In genomic region chr9:86557063-86557766, GRCh38 we compare ENCODE assay signal across 15 cellular contexts.
DNase-seq lines count a peak whose midpoint lies in the region; ATAC-seq and TF ChIP-seq lines count a peak whose summit lies in the region.
"Had no signal": no experiment of that assay in that cellular context is flagged by ENCODE, and none has a peak within 500 bp of the region (broad histone marks: within the 10 kb centered on the region; RNA-seq: fewer than 3 reads in every experiment).

No MANE protein-coding gene starts in this region.

- H3K27ac Mint-ChIP-seq in activated T-helper 2 cell treated with anti-CD3 and anti-CD28 coated beads, Interferon-gamma antibody, Interleukin-2, Interleukin-4, amounts not matched to agents 10 μg/mL and 5 μg/mL and 100 μg/mL, durations not matched to agents 14 hours and 24 hours and 36 hours: no peak overlapping the region
- no peak overlapping the region for H3K27ac Mint-ChIP-seq in activated T-helper 17 cell treated with anti-CD3 and anti-CD28 coated beads, Interleukin-2, amount 50 U/mL, for 72 hours
- H3K27ac Mint-ChIP-seq: activated CD4-positive, alpha-beta T cell treated with anti-CD3 and anti-CD28 coated beads, Interleukin-2, amount 10 ng/mL, durations not matched to agents 7 days and 5 days had no signal

- peaks cover 8% of the 10 kb centered on the region for H3K4me1 ChIP-seq in GM23248 (ENCODE audit: insufficient read depth)
- H3K4me1 ChIP-seq in gastroesophageal sphincter: peaks cover 0 to 5% (median 0%) of the 10 kb centered on the region in 3 donors
- H3K4me1 ChIP-seq in gastrocnemius medialis: peaks cover 0 to 4% of the 10 kb centered on the region in 2 donors
- no peaks in the 10 kb centered on the region for H3K4me1 ChIP-seq in lower lobe of right lung

- H3K27me3 Mint-ChIP-seq in activated T-helper 2 cell treated with anti-CD3 and anti-CD28 coated beads, Interferon-gamma antibody, Interleukin-2, Interleukin-4, amounts not matched to agents 10 μg/mL and 5 μg/mL and 100 μg/mL, durations not matched to agents 14 hours and 24 hours and 36 hours (ENCODE audit: low read depth): peaks cover 2% of the 10 kb centered on the region
- H3K27me3 Mint-ChIP-seq in activated T-helper 17 cell treated with anti-CD3 and anti-CD28 coated beads, Interleukin-2, amount 50 U/mL, for 72 hours: peaks cover 20% of the 10 kb centered on the region

- TF ChIP-seq EP300 in gastroesophageal sphincter (IDR thresholded peaks at IDR 0.05): no peak

- H4K20me1 ChIP-seq in GM23248 (ENCODE audit: insufficient read depth): no peaks in the 10 kb centered on the region

- no peaks in the 10 kb centered on the region for H3K9me3 Mint-ChIP-seq in activated T-helper 2 cell treated with anti-CD3 and anti-CD28 coated beads, Interferon-gamma antibody, Interleukin-2, Interleukin-4, amounts not matched to agents 10 μg/mL and 5 μg/mL and 100 μg/mL, durations not matched to agents 14 hours and 24 hours and 36 hours
- no peaks in the 10 kb centered on the region for H3K9me3 Mint-ChIP-seq in activated T-helper 17 cell treated with anti-CD3 and anti-CD28 coated beads, Interleukin-2, amount 50 U/mL, for 72 hours
- H3K9me3 Mint-ChIP-seq: activated CD4-positive, alpha-beta T cell treated with anti-CD3 and anti-CD28 coated beads, Interleukin-2, amount 10 ng/mL, durations not matched to agents 7 days and 5 days had no signal

- H3K9me2 ChIP-seq in GM23248 (ENCODE audit: insufficient read depth): no peaks in the 10 kb centered on the region

- intact Hi-C loops in gastrocnemius medialis (cut with DNase I; ENCODE audit: low total_unique reads): no loop called here
- intact Hi-C loops in lower lobe of right lung (cut with DNase I): no loop called here
- intact Hi-C loops in activated T-helper 2 cell treated with anti-CD3 and anti-CD28 coated beads, Interferon-gamma antibody, Interleukin-2, Interleukin-4, amounts not matched to agents 10 μg/mL and 5 μg/mL and 100 μg/mL, durations not matched to agents 14 hours and 24 hours and 36 hours (cut with micrococcal nuclease): no loop called here

- H3K4me3 Mint-ChIP-seq in activated T-helper 2 cell treated with anti-CD3 and anti-CD28 coated beads, Interferon-gamma antibody, Interleukin-2, Interleukin-4, amounts not matched to agents 10 μg/mL and 5 μg/mL and 100 μg/mL, durations not matched to agents 14 hours and 24 hours and 36 hours (ENCODE audit: low read depth): no peak overlapping the region
- no peak overlapping the region for H3K4me3 Mint-ChIP-seq in activated T-helper 17 cell treated with anti-CD3 and anti-CD28 coated beads, Interleukin-2, amount 50 U/mL, for 72 hours
- H3K4me3 Mint-ChIP-seq: activated CD4-positive, alpha-beta T cell treated with anti-CD3 and anti-CD28 coated beads, Interleukin-2, amount 10 ng/mL, durations not matched to agents 7 days and 5 days had no signal

- 50 to 53% methylated on average over 7 of the region's 7 CpGs for WGBS in GM23248 (ENCODE audit: low coverage in 1 of 2, low lambda C conversion rate in 2 of 2, missing lambda C conversion rate in 2 of 2), 2 experiments
- 45 to 48% methylated on average over 4 to 5 of the region's 7 CpGs for WGBS in gastroesophageal sphincter (ENCODE audit: low coverage in 1 of 2), 2 donors

- H3K36me3 Mint-ChIP-seq in activated T-helper 2 cell treated with anti-CD3 and anti-CD28 coated beads, Interferon-gamma antibody, Interleukin-2, Interleukin-4, amounts not matched to agents 10 μg/mL and 5 μg/mL and 100 μg/mL, durations not matched to agents 14 hours and 24 hours and 36 hours (ENCODE audit: low read depth): no peaks in the 10 kb centered on the region
- no peaks in the 10 kb centered on the region for H3K36me3 Mint-ChIP-seq in activated T-helper 17 cell treated with anti-CD3 and anti-CD28 coated beads, Interleukin-2, amount 50 U/mL, for 72 hours (ENCODE audit: low read depth)
- H3K36me3 Mint-ChIP-seq: activated naive CD4-positive, alpha-beta T cell treated with anti-CD3 and anti-CD28 coated beads, Interleukin-2, amount 50 U/mL, for 72 hours had no signal

- H3K4me3 ChIP-seq in GM23248 (no peak overlapping the region), gastroesophageal sphincter (no peak overlapping the region), gastrocnemius medialis (no peak overlapping the region), lower lobe of right lung (no peak overlapping the region)

- TF ChIP-seq POLR2A in gastroesophageal sphincter (IDR thresholded peaks at IDR 0.05) (no peak), gastrocnemius medialis (IDR thresholded peaks at IDR 0.05) (no peak)

- H3K9me3 ChIP-seq in GM23248 (ENCODE audit: low read depth) (no peaks in the 10 kb centered on the region), gastroesophageal sphincter (no peaks in the 10 kb centered on the region), gastrocnemius medialis (no peaks in the 10 kb centered on the region), lower lobe of right lung (no peaks in the 10 kb centered on the region)
- H3K9me3 ChIP-seq: neutrophil had no signal

- no peak for TF ChIP-seq CTCF in gastroesophageal sphincter (IDR thresholded peaks at IDR 0.05)
- no peak for TF ChIP-seq CTCF in gastrocnemius medialis (IDR thresholded peaks at IDR 0.05 in 4 of 5, conservative IDR thresholded peaks at IDR 0.05 in 1 of 5)
- TF ChIP-seq CTCF in lower lobe of right lung (IDR thresholded peaks at IDR 0.05): no peak

- peak overlapping the region; percentile 26 for H3K4me2 ChIP-seq in GM23248 (ENCODE audit: unreplicated experiment)

- H3K27me3 ChIP-seq in GM23248 (replicated peaks; ENCODE audit: insufficient read depth) (no peaks in the 10 kb centered on the region), gastroesophageal sphincter (no peaks in the 10 kb centered on the region), gastrocnemius medialis (no peaks in the 10 kb centered on the region), lower lobe of right lung (ENCODE audit: low read depth) (peaks cover 4% of the 10 kb centered on the region)
- H3K27me3 ChIP-seq: neutrophil had no signal

- DNase-seq in GM23248 (peak; percentile 96), T1000 (lab: John Stamatoyannopoulos, UW) (peak; percentile 71), gastrocnemius medialis (peak in 1 of 2 donors; percentile 42), lower lobe of right lung (no peak), NCI-H446 treated with DMSO at 0.1 percent for 48 hours (lab: John Stamatoyannopoulos, UW) (no peak)
- no peak for DNase-seq in activated T-helper 2 cell treated with anti-CD3 and anti-CD28 coated beads, Interferon-gamma antibody, Interleukin-2, Interleukin-4, amounts not matched to agents 10 μg/mL and 5 μg/mL and 100 μg/mL, durations not matched to agents 14 hours and 24 hours and 36 hours (ENCODE audit: low spot score)
- DNase-seq: activated CD4-positive, alpha-beta T cell treated with anti-CD3 and anti-CD28 coated beads, Interleukin-2, amount 10 ng/mL, durations not matched to agents 7 days and 5 days; DND-41; effector CD4-positive, alpha-beta T cell; NCI-H2227 treated with DMSO at 0.1 percent for 48 hours; stimulated activated CD4-positive, alpha-beta T cell treated with anti-CD3 and anti-CD28 coated beads, Interleukin-4, amount 100 ng/mL, for 4 hours had no signal

- H3K4me1 Mint-ChIP-seq in activated T-helper 2 cell treated with anti-CD3 and anti-CD28 coated beads, Interferon-gamma antibody, Interleukin-2, Interleukin-4, amounts not matched to agents 10 μg/mL and 5 μg/mL and 100 μg/mL, durations not matched to agents 14 hours and 24 hours and 36 hours (ENCODE audit: low read depth): no peaks in the 10 kb centered on the region
- no peaks in the 10 kb centered on the region for H3K4me1 Mint-ChIP-seq in activated T-helper 17 cell treated with anti-CD3 and anti-CD28 coated beads, Interleukin-2, amount 50 U/mL, for 72 hours
- H3K4me1 Mint-ChIP-seq: activated CD4-positive, alpha-beta T cell treated with anti-CD3 and anti-CD28 coated beads, Interleukin-2, amount 10 ng/mL, durations not matched to agents 7 days and 5 days had no signal

- in situ Hi-C loops in GM23248 (cut with MboI): no loop called here
- in situ Hi-C loops in gastrocnemius medialis (cut with MboI; ENCODE audit: low sequenced_read_pairs in 4 of 4): no loop called here

- H3K27ac ChIP-seq in GM23248 (peak overlapping the region; percentile 60), gastroesophageal sphincter (no peak overlapping the region), gastrocnemius medialis (no peak overlapping the region), lower lobe of right lung (no peak overlapping the region)
- H3K27ac ChIP-seq: neutrophil had no signal

- peak overlapping the region; percentile 14; the same call in 1 of the 2 replicates for H3K9ac ChIP-seq in GM23248

- ATAC-seq in gastroesophageal sphincter: peak; percentile 88
- ATAC-seq in gastrocnemius medialis: peak; percentile 36 to 82
- ATAC-seq in lower lobe of right lung: no peak
- no peak for ATAC-seq in activated T-helper 17 cell treated with anti-CD3 and anti-CD28 coated beads, Interleukin-2, amount 50 U/mL, for 72 hours (replicated peaks)
- ATAC-seq: activated naive CD4-positive, alpha-beta T cell treated with anti-CD3 and anti-CD28 coated beads, Interleukin-2, amount 50 U/mL, for 72 hours had no signal

- no peak overlapping the region for H2AFZ ChIP-seq in GM23248

- H3K36me3 ChIP-seq in GM23248 (ENCODE audit: low read depth) (no peaks in the 10 kb centered on the region), gastroesophageal sphincter (no peaks in the 10 kb centered on the region), gastrocnemius medialis (no peaks in the 10 kb centered on the region), lower lobe of right lung (no peaks in the 10 kb centered on the region)
- H3K36me3 ChIP-seq: neutrophil had no signal

- H3K79me2 ChIP-seq in GM23248 (ENCODE audit: insufficient read depth): no peaks in the 10 kb centered on the region

- H3F3A ChIP-seq in GM23248 (ENCODE audit: insufficient read depth): peaks cover 7% of the 10 kb centered on the region

Comparison
In these comparisons a context has a peak if more than half of its experiments do, and no peak if none do; other contexts are left out.
1. DNase-seq: peak in GM23248 (single experiment) and T1000 (single experiment); none in lower lobe of right lung (single experiment), NCI-H446 treated with DMSO at 0.1 percent for 48 hours (single experiment) and activated T-helper 2 cell treated with anti-CD3 and anti-CD28 coated beads, Interferon-gamma antibody, Interleukin-2, Interleukin-4, amounts not matched to agents 10 μg/mL and 5 μg/mL and 100 μg/mL, durations not matched to agents 14 hours and 24 hours and 36 hours (single experiment).
2. ATAC-seq: peak in gastroesophageal sphincter (single experiment) and gastrocnemius medialis (2 of 2); none in lower lobe of right lung (0 of 2) and activated T-helper 17 cell treated with anti-CD3 and anti-CD28 coated beads, Interleukin-2, amount 50 U/mL, for 72 hours (single experiment).